2 cellular contexts compared by ENCODE assay signal in the genomic region with DNA sequence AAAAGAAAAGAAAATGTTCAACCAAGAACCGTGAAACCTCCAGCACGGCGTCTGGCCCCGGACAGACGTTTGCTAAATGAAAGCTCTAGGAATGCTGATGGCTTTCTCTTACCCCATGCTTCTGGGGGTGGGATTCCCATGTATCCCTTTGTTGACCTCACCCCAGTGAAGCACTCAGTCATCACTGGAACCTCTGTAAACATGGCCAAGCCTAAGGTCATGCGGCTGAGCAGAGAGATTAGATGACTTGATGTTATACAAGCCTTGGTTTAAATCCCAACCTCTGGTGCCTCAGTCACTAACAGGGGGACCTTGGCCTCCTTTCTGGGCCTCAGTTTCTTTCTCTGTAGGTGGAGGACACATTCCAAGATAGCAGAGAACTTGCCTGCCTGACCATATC.
TF ChIP-seq lines count a peak whose summit lies in the region.

No MANE protein-coding gene starts in this region.

TF ChIP-seq in GM23338, 12 proteins besides CTCF, POLR2A, EP300 and RAD21:
- TF ChIP-seq, protein P1, sequence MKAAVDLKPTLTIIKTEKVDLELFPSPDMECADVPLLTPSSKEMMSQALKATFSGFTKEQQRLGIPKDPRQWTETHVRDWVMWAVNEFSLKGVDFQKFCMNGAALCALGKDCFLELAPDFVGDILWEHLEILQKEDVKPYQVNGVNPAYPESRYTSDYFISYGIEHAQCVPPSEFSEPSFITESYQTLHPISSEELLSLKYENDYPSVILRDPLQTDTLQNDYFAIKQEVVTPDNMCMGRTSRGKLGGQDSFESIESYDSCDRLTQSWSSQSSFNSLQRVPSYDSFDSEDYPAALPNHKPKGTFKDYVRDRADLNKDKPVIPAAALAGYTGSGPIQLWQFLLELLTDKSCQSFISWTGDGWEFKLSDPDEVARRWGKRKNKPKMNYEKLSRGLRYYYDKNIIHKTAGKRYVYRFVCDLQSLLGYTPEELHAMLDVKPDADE (IDR thresholded peaks at IDR 0.05) = no peak

TF ChIP-seq in H1, 55 proteins besides CTCF, POLR2A, EP300 and RAD21:
- TF ChIP-seq CHD1 (IDR thresholded peaks at IDR 0.05; ENCODE audit: low read depth, low read length) (no peak), TBP (IDR thresholded peaks at IDR 0.05; ENCODE audit: low read depth, low read length) (no peak), CBX5 (IDR thresholded peaks at IDR 0.05; ENCODE audit: low read depth, low read length) (no peak), FOSL1 (IDR thresholded peaks at IDR 0.05; ENCODE audit: insufficient read depth, low read depth, low read length) (no peak), CEBPB (IDR thresholded peaks at IDR 0.05; ENCODE audit: low read depth, low read length) (no peak), GABPA (IDR thresholded peaks at IDR 0.05; ENCODE audit: borderline replicate concordance, insufficient read depth, low read length) (no peak), BCL11A (IDR thresholded peaks at IDR 0.05; ENCODE audit: low read depth in 2 of 2, low read length in 2 of 2) (no peak), RNF2 (IDR thresholded peaks at IDR 0.05; ENCODE audit: borderline replicate concordance, low read depth, low read length, missing control alignments, poor library complexity, severe bottlenecking) (no peak)
- TF ChIP-seq, protein P2, sequence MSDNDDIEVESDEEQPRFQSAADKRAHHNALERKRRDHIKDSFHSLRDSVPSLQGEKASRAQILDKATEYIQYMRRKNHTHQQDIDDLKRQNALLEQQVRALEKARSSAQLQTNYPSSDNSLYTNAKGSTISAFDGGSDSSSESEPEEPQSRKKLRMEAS (IDR thresholded peaks at IDR 0.05) = no peak
